8 cellular contexts compared by ENCODE assay signal in the genomic region with DNA sequence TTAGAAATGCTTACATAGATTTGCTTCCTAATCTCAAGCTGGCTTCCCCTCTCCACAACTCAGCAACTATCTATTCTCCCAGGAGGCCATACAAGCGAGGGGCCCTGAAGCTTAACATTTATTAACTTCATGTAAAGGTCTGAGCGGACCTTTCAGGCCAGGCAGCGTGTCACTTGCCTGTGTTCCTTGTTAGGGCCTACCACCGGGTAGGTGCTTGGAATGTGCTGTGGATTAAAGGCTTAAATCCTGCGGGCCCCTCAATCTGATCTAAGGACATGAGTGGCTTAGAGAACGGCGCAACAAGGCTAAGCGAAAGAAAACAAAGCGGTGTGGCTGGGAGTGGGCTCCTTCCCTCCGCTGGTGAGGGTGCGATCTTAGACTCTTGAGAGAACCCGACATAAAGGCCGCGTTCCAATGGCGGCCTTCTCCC. TPM values are rescaled to one million over a fixed set of nuclear protein-coding genes. Genes with fewer than 3 reads are reported as not detected.
DNase-seq lines count a peak whose midpoint lies in the region; ATAC-seq, FAIRE-seq and TF ChIP-seq lines count a peak whose summit lies in the region.

No MANE protein-coding gene starts in this region.

- peak; percentile 12 for ATAC-seq in HG03354 (IDR thresholded peaks at IDR 0.05; ENCODE audit: poor library complexity, severe bottlenecking, unreplicated experiment)
- ATAC-seq in GM12878 = peak; percentile 1
- peak; percentile 4 for ATAC-seq in left lung
- no peak for ATAC-seq in activated CD4-positive, CD25-positive, alpha-beta regulatory T cell treated with anti-CD3 and anti-CD28 coated beads, Interleukin-2, amount 50 U/mL, for 24 hours

- no peak for TF ChIP-seq POLR2A in GM12878 (IDR thresholded peaks at IDR 0.05; ENCODE audit: low read depth, low read length)

- RAD21 ChIA-PET in GM12878 (lab: Charles Lee; ENCODE audit: unreplicated experiment) = interaction anchor here (0.6 to 1.9 kb wide), 5 partner anchors 52 to 656 kb away, joined by 3 to 5 read pairs (median 4); partner anchors contain the start of gene AFF4

- in situ Hi-C loops in GM12878 (cut with MboI) = no loop called here

- peak overlapping the region; percentile 70 for H3K4me2 ChIP-seq in GM12878 (ENCODE audit: control insufficient read depth, insufficient read depth)

- H3K27me3 ChIP-seq in GM12878 (replicated peaks in 1 of 2; ENCODE audit: control insufficient read depth in 2 of 2, insufficient read depth in 2 of 2, low read length in 1 of 2) (no peaks in the 10 kb centered on the region), left lung (no peaks in the 10 kb centered on the region), tibial artery (no peaks in the 10 kb centered on the region)

- H3K27ac ChIP-seq in GM12878 (ENCODE audit: control insufficient read depth, insufficient read depth) (peak overlapping the region; percentile 99), left lung (peak overlapping the region; percentile 97 to 100), tibial artery (peak overlapping the region; percentile 94 to 98)

- 0 out of 4 replicates have a peak, but pooled peaks cover 0 to 1% of the 10 kb centered on the region in 2 experiments for H3K36me3 ChIP-seq in GM12878 (ENCODE audit: control insufficient read depth in 2 of 2, insufficient read depth in 2 of 2, low read length in 1 of 2)
- no peaks in the 10 kb centered on the region for H3K36me3 ChIP-seq in left lung
- H3K36me3 ChIP-seq in tibial artery = no peaks in the 10 kb centered on the region

- peak overlapping the region; percentile 100 for H3K9ac ChIP-seq in GM12878 (ENCODE audit: control insufficient read depth, insufficient read depth, low read length)

- H3K79me2 ChIP-seq in GM12878 (ENCODE audit: control insufficient read depth, insufficient read depth, low read length) = peaks cover 56% of the 10 kb centered on the region

- no peaks in the 10 kb centered on the region for H3K9me3 ChIP-seq in GM12878 (replicated peaks; ENCODE audit: control insufficient read depth, insufficient read depth, low read length)
- H3K9me3 ChIP-seq in left lung = no peaks in the 10 kb centered on the region
- H3K9me3 ChIP-seq in tibial artery = no peaks in the 10 kb centered on the region

- CTCF ChIA-PET in GM12878 (lab: Yijun Ruan, JAX) = interaction anchor here (0.6 to 1.5 kb wide), 4 partner anchors 24 to 813 kb away, joined by 3 to 4 read pairs (median 4); no protein-coding TSS in a partner anchor

- H3K4me1 ChIP-seq in GM12878 (ENCODE audit: control insufficient read depth, insufficient read depth, low read length) = no peaks in the 10 kb centered on the region; the same call in 1 of the 2 replicates
- peaks cover 24 to 41% of the 10 kb centered on the region in 2 donors for H3K4me1 ChIP-seq in left lung
- peaks cover 0 to 82% (median 43%) of the 10 kb centered on the region in 4 donors for H3K4me1 ChIP-seq in tibial artery

- peak; percentile 8 for DNase-seq in CMK (ENCODE audit: low read depth)
- DNase-seq in GM12878 (ENCODE audit: low read depth, low spot score) = no peak
- no peak for DNase-seq in left lung
- peak in 1 of 2 donors; percentile 21 for DNase-seq in tibial artery
- DNase-seq in middle frontal gyrus (ENCODE audit: extremely low spot score, low spot score) = no peak
- no peak for DNase-seq in Kasumi-1 (lab: John Stamatoyannopoulos, UW)

- 4% methylated on average over 15 of the region's 15 CpGs for WGBS in GM12878 (ENCODE audit: insufficient coverage, insufficient replicate concordance, low lambda C conversion rate, missing lambda C conversion rate)

- FAIRE-seq in GM12878 (lab: Jason Lieb, UNC) = peak; percentile 27

- TF ChIP-seq EP300 in GM12878 (IDR thresholded peaks at IDR 0.05; ENCODE audit: borderline replicate concordance in 1 of 2, control insufficient read depth in 1 of 2, low read depth in 2 of 2, low read length in 2 of 2) = no peak

- SMC1A ChIA-PET in GM12878 (lab: Charles Lee; ENCODE audit: uncharacterized antibody, unreplicated experiment) = interaction anchor here (1.0 to 2.8 kb wide), 6 partner anchors 17 to 88 kb away, joined by 3 to 9 read pairs (median 3); partner anchors contain the start of gene AFF4

- no peak for TF ChIP-seq RAD21 in GM12878 (IDR thresholded peaks at IDR 0.05; ENCODE audit: insufficient read depth, low read depth, low read length)

- TSS peak; percentile 96 for BruUV-seq in GM12878 (replicated peaks; lab: Mats Ljungman, UMichigan)

- TF ChIP-seq CTCF in GM12878 (IDR thresholded peaks at IDR 0.05 in 2 of 3, conservative IDR thresholded peaks at IDR 0.05 in 1 of 3; ENCODE audit: control insufficient read depth in 2 of 3, extremely low read depth in 1 of 3, insufficient read depth in 1 of 3, low read depth in 3 of 3, low read length in 3 of 3) = no peak
- no peak for TF ChIP-seq CTCF in left lung (IDR thresholded peaks at IDR 0.05)
- no peak for TF ChIP-seq CTCF in tibial artery (IDR thresholded peaks at IDR 0.05)

- peak overlapping the region; percentile 87 for H3K4me3 ChIP-seq in GM12878
- peak overlapping the region; percentile 87 to 94 for H3K4me3 ChIP-seq in left lung
- H3K4me3 ChIP-seq in tibial artery = peak overlapping the region; percentile 84 to 98

- intact Hi-C loops in GM12878 (cut with micrococcal nuclease; ENCODE audit: unreplicated experiment) = loop anchor here (2.0 to 5.0 kb wide), 2 partner anchors 24 to 89 kb away; partner anchors contain the start of genes AFF4 and ZCCHC10
- intact Hi-C loops in left lung (cut with DNase I) = no loop called here
- intact Hi-C loops in tibial artery (cut with DNase I; ENCODE audit: low total_unique reads) = no loop called here

- POLR2A ChIA-PET in GM12878 (lab: Charles Lee) = interaction anchor here (0.6 to 4.6 kb wide), 9 partner anchors 17 to 1178 kb away, joined by 3 to 24 read pairs (median 4); partner anchors contain the start of genes AFF4 and ZCCHC10

- peak overlapping the region; percentile 85 for H2AFZ ChIP-seq in GM12878 (ENCODE audit: control insufficient read depth, low read depth, low read length)

- H4K20me1 ChIP-seq in GM12878 (ENCODE audit: control insufficient read depth, insufficient read depth) = no peaks in the 10 kb centered on the region

TF ChIP-seq in GM12878, 131 proteins besides CTCF, POLR2A, EP300 and RAD21 (continues in another document):
- TF ChIP-seq RUNX3 (IDR thresholded peaks at IDR 0.05; ENCODE audit: low read length) = no peak
- 0 out of 2 replicates have a peak, but pooled peaks have one; percentile 56 for TF ChIP-seq LARP7 (IDR thresholded peaks at IDR 0.05)
- TF ChIP-seq SIN3A (IDR thresholded peaks at IDR 0.05; ENCODE audit: low read depth, low read length) = peak; percentile 38; the same call in 1 of the 2 replicates
- 0 out of 2 replicates have a peak, but pooled peaks have one; percentile 71 for TF ChIP-seq SMARCA5 (IDR thresholded peaks at IDR 0.05)
- TF ChIP-seq MAX (IDR thresholded peaks at IDR 0.05; ENCODE audit: low read depth, low read length) = 0 out of 2 replicates have a peak, but pooled peaks have one; percentile 10

RNA-seq across cellular contexts. Expression of gene HSPA4, which starts 0.7 kb away (rescaled TPM):
- 31.2 and 36.2 TPM in 2 replicates for total RNA-seq in GM12878 (2013; cell fraction: nucleolus; rRNA removed)
- total RNA-seq in GM12878 (2014; rRNA removed) = 72.7 and 93.4 TPM in 2 replicates
- 128 and 135 TPM in 2 replicates for total RNA-seq in GM12878 (2014; rRNA removed; fragmentation: Illumina TruSeq; extraction: Trizol)
- total RNA-seq in GM12878 (2021) = 163 and 166 TPM in 2 replicates
- 82.2 TPM for polyA plus RNA-seq in GM12878 (2011; ENCODE audit: low read depth)
- polyA plus RNA-seq in GM12878 (2011; rRNA removed) = 82.6 and 145 TPM in 2 replicates
- polyA plus RNA-seq in GM12878 (2011; cell fraction: cytosol; rRNA removed) = 19.1 and 19.7 TPM in 2 replicates
- polyA plus RNA-seq in GM12878 (2011; cell fraction: nucleus; rRNA removed) = 17.7 and 26.7 TPM in 2 replicates
- 79.3 and 83.7 TPM in 2 replicates for polyA plus RNA-seq in GM12878 (2012)
- polyA plus RNA-seq in GM12878 (2014; fragmentation: Illumina TruSeq; extraction: Trizol) = 109 and 122 TPM in 2 replicates
- polyA plus RNA-seq in GM12878 (2014; fragmentation: Nextera tagmentation; extraction: Ambion mirVana) = 100 to 1,000 TPM in 1 of 2 experiments, 10 to 100 TPM in 1; 69.5 to 123 TPM
- 47.2 and 61.6 TPM in 2 replicates for polyA plus RNA-seq in GM12878 (2014; rRNA removed)
- 100 to 1,000 TPM; 202 to 234 TPM for polyA plus RNA-seq in GM12878 (2016; fragmentation: Nextera tagmentation; extraction: Ambion mirVana)
- polyA minus RNA-seq in GM12878 (2011; rRNA and poly(A)+ RNA removed) = 36.7 and 54.7 TPM in 2 replicates
- polyA minus RNA-seq in GM12878 (2011; cell fraction: cytosol; rRNA and poly(A)+ RNA removed) = 28.3 and 36.0 TPM in 2 replicates
- 9.1 and 13.7 TPM in 2 replicates for polyA minus RNA-seq in GM12878 (2011; cell fraction: nucleus; rRNA and poly(A)+ RNA removed)
- 10 to 100 TPM; 85.5 to 90.7 TPM for total RNA-seq in left lung

RNA-seq across cellular contexts. Expression of gene ZCCHC10, which starts 24.8 kb away (rescaled TPM):
- 5.1 and 6.8 TPM in 2 replicates for total RNA-seq in GM12878 (2013; cell fraction: nucleolus; rRNA removed)
- 16.1 and 16.8 TPM in 2 replicates for total RNA-seq in GM12878 (2014; rRNA removed)
- total RNA-seq in GM12878 (2014; rRNA removed; fragmentation: Illumina TruSeq; extraction: Trizol) = 33.2 and 35.1 TPM in 2 replicates
- 22.9 and 25.8 TPM in 2 replicates for total RNA-seq in GM12878 (2021)
- 77.6 TPM for polyA plus RNA-seq in GM12878 (2011; ENCODE audit: low read depth)
- polyA plus RNA-seq in GM12878 (2011; rRNA removed) = 61.9 and 65.4 TPM in 2 replicates
- polyA plus RNA-seq in GM12878 (2011; cell fraction: cytosol; rRNA removed) = 29.7 and 40.7 TPM in 2 replicates
- 16.4 and 19.1 TPM in 2 replicates for polyA plus RNA-seq in GM12878 (2011; cell fraction: nucleus; rRNA removed)
- 28.7 and 50.2 TPM in 2 replicates for polyA plus RNA-seq in GM12878 (2012)
- 54.6 and 59.8 TPM in 2 replicates for polyA plus RNA-seq in GM12878 (2014; fragmentation: Illumina TruSeq; extraction: Trizol)
- 100 to 1,000 TPM; 114 to 117 TPM for polyA plus RNA-seq in GM12878 (2014; fragmentation: Nextera tagmentation; extraction: Ambion mirVana)
- polyA plus RNA-seq in GM12878 (2014; rRNA removed) = 16.7 and 29.7 TPM in 2 replicates
- polyA plus RNA-seq in GM12878 (2016; fragmentation: Nextera tagmentation; extraction: Ambion mirVana) = 10 to 100 TPM; 52.3 to 66.1 TPM
- polyA minus RNA-seq in GM12878 (2011; rRNA and poly(A)+ RNA removed) = 21.1 and 23.9 TPM in 2 replicates
- polyA minus RNA-seq in GM12878 (2011; cell fraction: cytosol; rRNA and poly(A)+ RNA removed) = 9.5 and 10.4 TPM in 2 replicates
- 2.1 and 3.4 TPM in 2 replicates for polyA minus RNA-seq in GM12878 (2011; cell fraction: nucleus; rRNA and poly(A)+ RNA removed)
- total RNA-seq in left lung = 10 to 100 TPM; 20.7 to 22.1 TPM

Comparison
In these comparisons a context has a peak if more than half of its experiments do, and no peak if none do; other contexts are left out.
1. ATAC-seq: peak in HG03354 (single experiment), GM12878 (single experiment) and left lung (single experiment); none in activated CD4-positive, CD25-positive, alpha-beta regulatory T cell treated with anti-CD3 and anti-CD28 coated beads, Interleukin-2, amount 50 U/mL, for 24 hours (0 of 2).
2. Peak in every context shown above with its lines, with median percentiles within 50 percentile points of each other: H3K27ac ChIP-seq and H3K4me3 ChIP-seq.